ENCODE assay signal across 8 cellular contexts in the genomic region with DNA sequence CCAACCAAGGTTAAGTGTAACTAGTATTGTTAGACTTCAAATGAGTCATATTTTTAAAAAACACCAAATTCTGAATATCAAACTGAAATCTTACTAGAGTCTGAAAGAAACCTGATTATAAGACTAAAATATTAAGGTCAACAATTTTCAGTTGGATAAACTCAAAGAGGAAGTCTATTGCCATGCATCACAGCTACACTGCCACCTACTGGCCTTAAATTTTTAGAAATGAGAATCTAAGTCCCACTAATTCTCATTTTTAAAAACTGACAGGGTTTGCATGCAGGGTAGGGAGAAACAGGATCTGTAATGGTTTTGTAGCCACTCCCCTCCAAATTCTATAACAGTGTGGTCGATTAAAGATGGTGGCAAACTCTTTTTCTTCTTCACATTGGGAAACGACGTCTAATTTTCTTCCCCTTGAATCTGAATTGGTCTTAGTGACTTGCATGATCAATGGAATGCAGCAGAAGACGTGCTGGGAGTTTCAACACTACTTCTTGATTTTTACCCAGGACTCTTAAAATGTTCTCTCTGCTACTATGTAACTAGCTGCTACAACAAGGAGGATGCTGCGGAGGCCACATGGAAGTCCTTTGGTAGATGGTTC.
DNase-seq lines count a peak whose midpoint lies in the region; ATAC-seq and TF ChIP-seq lines count a peak whose summit lies in the region.

No MANE protein-coding gene starts in this region.

- intact Hi-C loops in activated T-helper 1 cell treated with anti-CD3 and anti-CD28 coated beads, Interleukin-12 subunit alpha, Interleukin-12 subunit beta, Interleukin-2, Interleukin-4 antibody, amounts not matched to agents 30 ng/mL and 10 ng/mL and 1 ng/mL, durations not matched to agents 14 hours and 24 hours and 36 hours (cut with micrococcal nuclease): loop anchor here (1.0 to 2.0 kb wide), 3 partner anchors 18 to 644 kb away; no protein-coding TSS in a partner anchor

- TF ChIP-seq POLR2A in GM18505 (IDR thresholded peaks at IDR 0.05; ENCODE audit: borderline replicate concordance, extremely low read depth, insufficient read depth, insufficient read length): no peak

- ATAC-seq in HG02623 (IDR thresholded peaks at IDR 0.05; ENCODE audit: unreplicated experiment) (peak; percentile 57), GM18505 (IDR thresholded peaks at IDR 0.05; ENCODE audit: unreplicated experiment) (no peak)

- H3K27ac Mint-ChIP-seq in activated T-helper 1 cell treated with anti-CD3 and anti-CD28 coated beads, Interleukin-12 subunit alpha, Interleukin-12 subunit beta, Interleukin-2, Interleukin-4 antibody, amounts not matched to agents 30 ng/mL and 10 ng/mL and 1 ng/mL, durations not matched to agents 14 hours and 24 hours and 36 hours: no peak overlapping the region

- no peaks in the 10 kb centered on the region for H3K36me3 Mint-ChIP-seq in activated T-helper 1 cell treated with anti-CD3 and anti-CD28 coated beads, Interleukin-12 subunit alpha, Interleukin-12 subunit beta, Interleukin-2, Interleukin-4 antibody, amounts not matched to agents 30 ng/mL and 10 ng/mL and 1 ng/mL, durations not matched to agents 14 hours and 24 hours and 36 hours (ENCODE audit: low read depth)

- no peak overlapping the region for H3K4me3 Mint-ChIP-seq in activated T-helper 1 cell treated with anti-CD3 and anti-CD28 coated beads, Interleukin-12 subunit alpha, Interleukin-12 subunit beta, Interleukin-2, Interleukin-4 antibody, amounts not matched to agents 30 ng/mL and 10 ng/mL and 1 ng/mL, durations not matched to agents 14 hours and 24 hours and 36 hours

- H3K9me3 Mint-ChIP-seq in activated T-helper 1 cell treated with anti-CD3 and anti-CD28 coated beads, Interleukin-12 subunit alpha, Interleukin-12 subunit beta, Interleukin-2, Interleukin-4 antibody, amounts not matched to agents 30 ng/mL and 10 ng/mL and 1 ng/mL, durations not matched to agents 14 hours and 24 hours and 36 hours: no peaks in the 10 kb centered on the region

- H3K4me3 ChIP-seq in epithelial cell of proximal tubule (ENCODE audit: low read depth, low read length) (no peak overlapping the region), retinal pigment epithelial cell (ENCODE audit: low read length) (no peak overlapping the region)

- no peaks in the 10 kb centered on the region for H3K4me1 Mint-ChIP-seq in activated T-helper 1 cell treated with anti-CD3 and anti-CD28 coated beads, Interleukin-12 subunit alpha, Interleukin-12 subunit beta, Interleukin-2, Interleukin-4 antibody, amounts not matched to agents 30 ng/mL and 10 ng/mL and 1 ng/mL, durations not matched to agents 14 hours and 24 hours and 36 hours (ENCODE audit: low read depth)

- peak; percentile 18 to 40 for DNase-seq in NOMO-1 (lab: John Stamatoyannopoulos, UW; ENCODE audit: unreplicated experiment in 2 of 2)
- DNase-seq in NOMO-1 treated with dmso at 0.1 percent for 144 hours (lab: John Stamatoyannopoulos, UW; ENCODE audit: unreplicated experiment): no peak
- peak; percentile 42 for DNase-seq in NOMO-1 treated with DMSO at 0.1 percent for 48 hours (lab: John Stamatoyannopoulos, UW; ENCODE audit: unreplicated experiment)
- DNase-seq in epithelial cell of proximal tubule (ENCODE audit: low read depth): no peak
- DNase-seq in retinal pigment epithelial cell (ENCODE audit: low read depth): no peak
- DNase-seq in activated T-helper 1 cell treated with anti-CD3 and anti-CD28 coated beads, Interleukin-12 subunit alpha, Interleukin-12 subunit beta, Interleukin-2, Interleukin-4 antibody, amounts not matched to agents 30 ng/mL and 10 ng/mL and 1 ng/mL, durations not matched to agents 14 hours and 24 hours and 36 hours (ENCODE audit: low spot score): no peak

- TF ChIP-seq CTCF in epithelial cell of proximal tubule (conservative IDR thresholded peaks at IDR 0.05; ENCODE audit: low read depth, low read length): peak; percentile 68
- peak; percentile 66 for TF ChIP-seq CTCF in retinal pigment epithelial cell (conservative IDR thresholded peaks at IDR 0.05; ENCODE audit: low read depth, low read length)

- H3K27me3 Mint-ChIP-seq in activated T-helper 1 cell treated with anti-CD3 and anti-CD28 coated beads, Interleukin-12 subunit alpha, Interleukin-12 subunit beta, Interleukin-2, Interleukin-4 antibody, amounts not matched to agents 30 ng/mL and 10 ng/mL and 1 ng/mL, durations not matched to agents 14 hours and 24 hours and 36 hours (ENCODE audit: insufficient read depth): peaks cover 15% of the 10 kb centered on the region

Comparison
In these comparisons a context has a peak if more than half of its experiments do, and no peak if none do; other contexts are left out.
1. DNase-seq: peak in NOMO-1 (2 of 2) and NOMO-1 treated with DMSO at 0.1 percent for 48 hours (single experiment); none in NOMO-1 treated with dmso at 0.1 percent for 144 hours (single experiment), epithelial cell of proximal tubule (single experiment), retinal pigment epithelial cell (single experiment) and activated T-helper 1 cell treated with anti-CD3 and anti-CD28 coated beads, Interleukin-12 subunit alpha, Interleukin-12 subunit beta, Interleukin-2, Interleukin-4 antibody, amounts not matched to agents 30 ng/mL and 10 ng/mL and 1 ng/mL, durations not matched to agents 14 hours and 24 hours and 36 hours (single experiment).